Comparison of ENCODE assay signal across 19 cellular contexts in genomic region chr17:42493324-42493723, GRCh38. TPM values are rescaled to one million over a fixed set of nuclear protein-coding genes. Genes with fewer than 3 reads are reported as not detected.
DNase-seq lines count a peak whose midpoint lies in the region; ATAC-seq, FAIRE-seq and TF ChIP-seq lines count a peak whose summit lies in the region.
"Had no signal": no experiment of that assay in that cellular context is flagged by ENCODE, and none has a peak within 500 bp of the region (broad histone marks: within the 10 kb centered on the region; RNA-seq: fewer than 3 reads in every experiment).

No MANE protein-coding gene starts in this region.

- TF ChIP-seq RAD21 in K562 (CRISPR knock-in tag; conservative IDR thresholded peaks at IDR 0.05 in 1 of 2, IDR thresholded peaks at IDR 0.05 in 1 of 2): no peak

- H3K36me3 ChIP-seq in K562 (ENCODE audit: control insufficient read depth, insufficient read depth, low read length) (peaks cover 93% of the 10 kb centered on the region), mucosa of descending colon (ENCODE audit: low read depth) (peaks cover 11% of the 10 kb centered on the region)

- H3K27me3 ChIP-seq in K562 (ENCODE audit: control insufficient read depth in 2 of 2, insufficient read depth in 2 of 2, low read length in 2 of 2): no peaks in the 10 kb centered on the region

- no peak overlapping the region for H3K4me3 ChIP-seq in K562
- H3K4me3 ChIP-seq in mucosa of descending colon: no peak overlapping the region
- H3K4me3 ChIP-seq: BLaER1 treated with 17β-estradiol and CSF1 and Interleukin-3, amounts not matched to agents 10 nM and 100 nM; SK-N-MC had no signal

- intact Hi-C loops in K562 (cut with micrococcal nuclease): no loop called here
- intact Hi-C loops in mucosa of descending colon (cut with DNase I, micrococcal nuclease): no loop called here

- no peaks in the 10 kb centered on the region for H4K20me1 ChIP-seq in K562 (replicated peaks; ENCODE audit: control insufficient read depth, insufficient read depth, low read length)

- TF ChIP-seq POLR2A in K562 (conservative IDR thresholded peaks at IDR 0.05): no peak

- CTCF ChIA-PET in K562 (lab: Yijun Ruan, JAX; ENCODE audit: low intra/inter-chr PET ratio): no interaction called here

- in situ Hi-C loops in K562 (cut with MboI): no loop called here

- ATAC-seq in K562 (no peak; the same call in 2 of the 3 replicates), mucosa of descending colon (no peak)

- H3K4me1 ChIP-seq in K562 (replicated peaks in 1 of 2; ENCODE audit: control insufficient read depth in 2 of 2, insufficient read depth in 2 of 2, low read length in 2 of 2) (no peaks in the 10 kb centered on the region; a peak in 2 of 5 replicates), mucosa of descending colon (ENCODE audit: low read depth) (no peaks in the 10 kb centered on the region)

- peaks cover 56% of the 10 kb centered on the region for H3K36me3 Mint-ChIP-seq in nephron progenitor cell (ENCODE audit: low read depth)

- no peak for TF ChIP-seq EP300 in K562 (IDR thresholded peaks at IDR 0.05; ENCODE audit: low read length)

- H3K9me3 ChIP-seq in K562 (replicated peaks; ENCODE audit: control insufficient read depth, insufficient read depth, low read depth, low read length): no peaks in the 10 kb centered on the region
- no peaks in the 10 kb centered on the region for H3K9me3 ChIP-seq in mucosa of descending colon
- H3K9me3 ChIP-seq: BLaER1 treated with 17β-estradiol and CSF1 and Interleukin-3, amounts not matched to agents 10 nM and 100 nM had no signal

- no peak overlapping the region for H2AFZ ChIP-seq in K562 (ENCODE audit: low read depth, low read length)

- no peaks in the 10 kb centered on the region for H3K79me2 ChIP-seq in K562 (ENCODE audit: control insufficient read depth, insufficient read depth, low read length)

- WGBS in K562 (ENCODE audit: insufficient coverage, low coverage, missing lambda C conversion rate): 47% methylated on average over 3 of the region's 3 CpGs

- H3K27ac Mint-ChIP-seq in nephron progenitor cell: peak overlapping the region; percentile 25
- H3K27ac Mint-ChIP-seq: CD8-positive, alpha-beta memory T cell had no signal

- POLR2A ChIA-PET in K562 (lab: Yijun Ruan, JAX): interaction anchor here (0.6 to 2.6 kb wide), 4 partner anchors 14 to 406 kb away, joined by 3 to 9 read pairs (median 4); no protein-coding TSS in a partner anchor

- H3K27me3 Mint-ChIP-seq in nephron progenitor cell (ENCODE audit: low read depth, poor library complexity): no peaks in the 10 kb centered on the region

- H3K9me1 ChIP-seq in K562 (ENCODE audit: control insufficient read depth, insufficient read depth, low read length): no peaks in the 10 kb centered on the region

- no peak overlapping the region for H3K27ac ChIP-seq in K562 (ENCODE audit: extremely low read depth, low read depth, low read length)
- H3K27ac ChIP-seq: BLaER1 treated with 17β-estradiol and CSF1 and Interleukin-3, amounts not matched to agents 10 nM and 100 nM; SK-N-MC had no signal

- no peak overlapping the region for H3K4me3 Mint-ChIP-seq in nephron progenitor cell
- H3K4me3 Mint-ChIP-seq: CD8-positive, alpha-beta memory T cell had no signal

- peak; percentile 57 for DNase-seq in DMS 273 treated with DMSO at 0.1 percent for 48 hours (lab: John Stamatoyannopoulos, UW)
- DNase-seq in NCI-H69 (lab: John Stamatoyannopoulos, UW): peak; percentile 17
- DNase-seq in K562 (ENCODE audit: extremely low read depth in 1 of 4, low spot score in 3 of 4): peak in 1 of 4 experiments; percentile 53
- DNase-seq in nephron progenitor cell: no peak
- no peak for DNase-seq in NOMO-1 treated with DMSO at 0.1 percent for 48 hours (lab: John Stamatoyannopoulos, UW; ENCODE audit: unreplicated experiment)
- DNase-seq in NCI-H1436 treated with DMSO at 0.1 percent for 48 hours (lab: John Stamatoyannopoulos, UW): no peak
- DNase-seq in mucosa of descending colon: no peak
- no peak for DNase-seq in CD1c-positive myeloid dendritic cell (ENCODE audit: extremely low spot score)
- DNase-seq: CD8-positive, alpha-beta memory T cell; DND-41; KG1; NCI-H1105 treated with DMSO at 0.1 percent for 48 hours; NCI-H187; NCI-H748 treated with DMSO at 0.1 percent for 48 hours; NK-92 treated with Interleukin-12 subunit alpha and Interleukin-12 subunit beta, amount 100 ng/mL, for 24 hours; SHP77 had no signal

- no peak for FAIRE-seq in K562 (lab: Jason Lieb, UNC)
- FAIRE-seq: D721Med had no signal

- TF ChIP-seq CTCF in K562 (IDR thresholded peaks at IDR 0.05 in 2 of 3, conservative IDR thresholded peaks at IDR 0.05 in 1 of 3; ENCODE audit: insufficient read depth in 2 of 3, low read depth in 1 of 3, low read length in 3 of 3) (no peak), nephron progenitor cell (IDR thresholded peaks at IDR 0.05) (no peak), mucosa of descending colon (IDR thresholded peaks at IDR 0.05) (no peak)

- no peak overlapping the region for H3K9ac ChIP-seq in K562 (ENCODE audit: insufficient read depth in 1 of 2, low read depth in 2 of 2, low read length in 2 of 2)

- no peaks in the 10 kb centered on the region for H3K9me3 Mint-ChIP-seq in nephron progenitor cell
- H3K9me3 Mint-ChIP-seq: CD8-positive, alpha-beta memory T cell had no signal

- BruUV-seq in K562 (replicated peaks; lab: Mats Ljungman, UMichigan): no TSS peak

- peaks cover 15% of the 10 kb centered on the region for H3K4me1 Mint-ChIP-seq in nephron progenitor cell

- no peak overlapping the region for H3K4me2 ChIP-seq in K562 (ENCODE audit: insufficient read depth, low read length)

RNA-seq across cellular contexts. Expression of gene ATP6V0A1, which starts 34.6 kb away (rescaled TPM):
- 998 and 1,046 TPM in 2 replicates for total RNA-seq in K562 (2011; cell fraction: chromatin; rRNA removed; ENCODE audit: low replicate concordance)
- total RNA-seq in K562 (2011; cell fraction: nucleolus; rRNA removed): 668 and 698 TPM in 2 replicates
- 746 and 878 TPM in 2 replicates for total RNA-seq in K562 (2011; cell fraction: nucleoplasm; rRNA removed)
- 71.7 and 82.2 TPM in 2 replicates for total RNA-seq in K562 (2014; rRNA removed)
- 75.5 and 89.2 TPM in 2 replicates for total RNA-seq in K562 (2014; rRNA removed; fragmentation: Illumina TruSeq; extraction: Trizol)
- total RNA-seq in K562 (2015; rRNA removed; fragmentation: Illumina TruSeq; extraction: Trizol): 54.9 and 56.1 TPM in 2 replicates
- total RNA-seq in K562 (2021): 127 and 141 TPM in 2 replicates
- 102 and 104 TPM in 2 replicates for polyA plus RNA-seq in K562 (2011; rRNA removed)
- polyA plus RNA-seq in K562 (2011; cell fraction: cytosol; rRNA removed): 101 and 137 TPM in 2 replicates
- polyA plus RNA-seq in K562 (2011; cell fraction: nucleus; rRNA removed): 300 and 643 TPM in 2 replicates
- polyA plus RNA-seq in K562 (2012): 77.1 and 103 TPM in 2 replicates
- polyA plus RNA-seq in K562 (2014; fragmentation: Illumina TruSeq; extraction: Trizol): 143 and 158 TPM in 2 replicates
- 10 to 100 TPM; 11.8 to 46.3 TPM for polyA plus RNA-seq in K562 (2014; fragmentation: Nextera tagmentation; extraction: Ambion mirVana)
- 62.7 and 80.3 TPM in 2 replicates for polyA plus RNA-seq in K562 (2014; rRNA removed)
- polyA minus RNA-seq in K562 (2011; rRNA and poly(A)+ RNA removed): 165 and 302 TPM in 2 replicates
- polyA minus RNA-seq in K562 (2011; cell fraction: cytosol; rRNA and poly(A)+ RNA removed): 41.3 and 104 TPM in 2 replicates
- polyA minus RNA-seq in K562 (2011; cell fraction: nucleus; rRNA and poly(A)+ RNA removed): 181 and 232 TPM in 2 replicates
- total RNA-seq in mucosa of descending colon: 100 to 1,000 TPM in 1 of 3 donors, 10 to 100 TPM in 2; 88.5 to 105 (median 95.6) TPM

RNA-seq across cellular contexts. Expression of gene NAGLU, which starts 42.7 kb away (rescaled TPM):
- 16.1 and 63.4 TPM in 2 replicates for total RNA-seq in K562 (2011; cell fraction: chromatin; rRNA removed; ENCODE audit: low replicate concordance)
- total RNA-seq in K562 (2011; cell fraction: nucleolus; rRNA removed): 75.0 and 82.4 TPM in 2 replicates
- total RNA-seq in K562 (2011; cell fraction: nucleoplasm; rRNA removed): 39.3 and 45.6 TPM in 2 replicates
- total RNA-seq in K562 (2014; rRNA removed) (13.9 and 14.0 TPM in 2 replicates), K562 (2014; rRNA removed; fragmentation: Illumina TruSeq; extraction: Trizol) (2.6 and 3.6 TPM in 2 replicates), K562 (2015; rRNA removed; fragmentation: Illumina TruSeq; extraction: Trizol) (9.3 and 10.7 TPM in 2 replicates), K562 (2021) (18.0 and 21.5 TPM in 2 replicates), mucosa of descending colon (10 to 100 TPM; 28.9 to 51.8 (median 35.6) TPM)
- polyA plus RNA-seq in K562 (2011; rRNA removed) (8.5 and 8.6 TPM in 2 replicates), K562 (2014; fragmentation: Illumina TruSeq; extraction: Trizol) (6.2 and 12.7 TPM in 2 replicates), K562 (2014; fragmentation: Nextera tagmentation; extraction: Ambion mirVana) (under 1 TPM; 0.04 to 0.21 TPM), K562 (2014; rRNA removed) (17.2 and 20.8 TPM in 2 replicates)
- polyA plus RNA-seq in K562 (2011; cell fraction: cytosol; rRNA removed): 7.8 and 21.4 TPM in 2 replicates
- 29.1 and 66.7 TPM in 2 replicates for polyA plus RNA-seq in K562 (2011; cell fraction: nucleus; rRNA removed)
- polyA plus RNA-seq in K562 (2012): 10.6 and 14.8 TPM in 2 replicates
- 2.3 and 6.4 TPM in 2 replicates for polyA minus RNA-seq in K562 (2011; rRNA and poly(A)+ RNA removed)
- 3.2 and 8.1 TPM in 2 replicates for polyA minus RNA-seq in K562 (2011; cell fraction: cytosol; rRNA and poly(A)+ RNA removed)
- polyA minus RNA-seq in K562 (2011; cell fraction: nucleus; rRNA and poly(A)+ RNA removed): 17.4 and 22.3 TPM in 2 replicates

RNA-seq across cellular contexts. Expression of gene HSD17B1, which starts 59.4 kb away (rescaled TPM):
- total RNA-seq in K562 (2011; cell fraction: chromatin; rRNA removed; ENCODE audit: low replicate concordance): 3.9 and 8.6 TPM in 2 replicates
- 9.5 TPM in 2 replicates for total RNA-seq in K562 (2011; cell fraction: nucleolus; rRNA removed)
- total RNA-seq in K562 (2011; cell fraction: nucleoplasm; rRNA removed): 5.4 and 5.5 TPM in 2 replicates
- total RNA-seq in K562 (2014; rRNA removed): 21.1 and 25.0 TPM in 2 replicates
- total RNA-seq in K562 (2014; rRNA removed; fragmentation: Illumina TruSeq; extraction: Trizol): 1.1 and 1.3 TPM in 2 replicates
- 6.7 and 7.1 TPM in 2 replicates for total RNA-seq in K562 (2015; rRNA removed; fragmentation: Illumina TruSeq; extraction: Trizol)
- 12.9 and 13.9 TPM in 2 replicates for total RNA-seq in K562 (2021)
- 3.6 and 5.3 TPM in 2 replicates for polyA plus RNA-seq in K562 (2011; rRNA removed)
- polyA plus RNA-seq in K562 (2011; cell fraction: cytosol; rRNA removed): 6.4 and 18.6 TPM in 2 replicates
- polyA plus RNA-seq in K562 (2011; cell fraction: nucleus; rRNA removed): 3.8 and 8.0 TPM in 2 replicates
- polyA plus RNA-seq in K562 (2012): 10.9 and 13.0 TPM in 2 replicates
- polyA plus RNA-seq in K562 (2014; fragmentation: Illumina TruSeq; extraction: Trizol): 1.6 and 7.0 TPM in 2 replicates
- under 1 TPM; 0.55 to 0.73 TPM for polyA plus RNA-seq in K562 (2014; fragmentation: Nextera tagmentation; extraction: Ambion mirVana)
- polyA plus RNA-seq in K562 (2014; rRNA removed): 17.0 and 17.3 TPM in 2 replicates
- polyA minus RNA-seq in K562 (2011; rRNA and poly(A)+ RNA removed): 0.66 and 0.84 TPM in 2 replicates
- 4.9 and 8.0 TPM in 2 replicates for polyA minus RNA-seq in K562 (2011; cell fraction: cytosol; rRNA and poly(A)+ RNA removed)
- polyA minus RNA-seq in K562 (2011; cell fraction: nucleus; rRNA and poly(A)+ RNA removed): 2.3 and 2.7 TPM in 2 replicates
- 1 to 10 TPM; 1.5 to 2.5 (median 1.7) TPM for total RNA-seq in mucosa of descending colon

Comparison
In these comparisons a context has a peak if more than half of its experiments do, and no peak if none do; other contexts are left out.
1. DNase-seq: peak in DMS 273 treated with DMSO at 0.1 percent for 48 hours (single experiment) and NCI-H69 (single experiment); none in nephron progenitor cell (single experiment), NOMO-1 treated with DMSO at 0.1 percent for 48 hours (single experiment), NCI-H1436 treated with DMSO at 0.1 percent for 48 hours (single experiment), mucosa of descending colon (0 of 3) and CD1c-positive myeloid dendritic cell (single experiment).